In the genomic region with DNA sequence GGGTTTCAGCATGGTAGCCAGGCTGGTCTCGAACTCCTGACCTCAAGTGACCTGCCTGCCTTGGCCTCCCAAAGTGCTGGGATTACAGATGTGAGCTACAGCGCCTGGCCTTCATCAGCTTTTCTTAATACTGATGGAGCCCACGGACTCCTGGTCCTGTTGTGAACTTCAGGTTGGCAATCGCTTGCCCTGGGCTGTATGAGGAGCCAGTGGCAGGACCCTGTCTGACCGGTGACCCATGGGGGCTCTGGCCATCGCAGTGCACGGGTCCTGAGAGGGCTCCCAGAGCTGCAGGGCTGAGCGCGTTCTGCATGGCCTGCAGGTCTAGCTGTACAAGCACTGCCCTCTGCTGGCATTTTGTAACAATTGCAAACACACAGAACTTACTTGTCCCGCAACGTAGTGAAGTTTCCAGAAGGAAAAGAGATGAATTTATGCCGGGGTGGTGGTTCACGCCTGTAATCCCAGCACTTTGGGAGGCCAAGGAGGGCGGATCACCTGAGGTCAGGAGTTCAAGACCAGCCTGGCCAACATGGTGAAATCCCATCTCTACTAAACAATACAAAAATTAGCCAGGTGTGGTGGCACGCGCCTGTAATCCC, we compare ENCODE assay signal across 8 cellular contexts. TPM values are rescaled to one million over a fixed set of nuclear protein-coding genes. Genes with fewer than 3 reads are reported as not detected.
DNase-seq lines count a peak whose midpoint lies in the region; ATAC-seq and TF ChIP-seq lines count a peak whose summit lies in the region.
"Not testable (repeated sequence)": the region's sequence is repeated elsewhere in the genome, so short reads cannot be mapped to it uniquely, and the experiment has no call there.

No MANE protein-coding gene starts in this region.

- DNase-seq in Karpas-422 = peak; percentile 86
- peak; percentile 17 to 39 for DNase-seq in PC-9
- DNase-seq in activated T-cell treated with anti-CD3 and anti-CD28 coated beads, Interleukin-2, amount 50 U/mL, for 1 hour = peak; percentile 59
- peak; percentile 85 for DNase-seq in mesendoderm
- peak; percentile 69 for DNase-seq in stomach

- not testable (repeated sequence) for H4K8ac ChIP-seq in mesendoderm (ENCODE audit: low read depth, low read length)

- H2BK120ac ChIP-seq in mesendoderm (ENCODE audit: low read depth, low read length) = not testable (repeated sequence)

- H3K56ac ChIP-seq in mesendoderm (ENCODE audit: low read length) = not testable (repeated sequence)

- H3K4me2 ChIP-seq in DOHH2 (ENCODE audit: low read length); Karpas-422 (ENCODE audit: low read depth, low read length, poor library complexity, severe bottlenecking); PC-9; mesendoderm (ENCODE audit: low read length): not testable (repeated sequence)

- intact Hi-C loops in PC-9 (cut with micrococcal nuclease; ENCODE audit: unreplicated experiment) = loop anchor here (1.0 kb wide), 1 partner anchor 125 kb away; no protein-coding TSS in a partner anchor
- intact Hi-C loops in stomach (cut with DNase I; ENCODE audit: low total_unique reads) = loop anchor here (5.0 kb wide), 1 partner anchor 123 kb away; no protein-coding TSS in a partner anchor

- not testable (repeated sequence) for H3K4me3 ChIP-seq in DOHH2 (ENCODE audit: low read length); Karpas-422 (ENCODE audit: low read length); PC-9; mesendoderm (ENCODE audit: low read length); stomach

- not testable (repeated sequence) for H3K27me3 ChIP-seq in DOHH2 (ENCODE audit: control insufficient read depth, low read length); Karpas-422 (ENCODE audit: low read length); PC-9 (ENCODE audit: insufficient read depth, low read depth); mesendoderm (ENCODE audit: insufficient read depth, low read length, poor library complexity); stomach

- not testable (repeated sequence) for H3K9me2 ChIP-seq in DOHH2 (replicated peaks; ENCODE audit: control insufficient read depth, low read length); Karpas-422 (replicated peaks; ENCODE audit: insufficient read depth, low read length); PC-9 (ENCODE audit: insufficient read depth)

- not testable (repeated sequence) for H3K4ac ChIP-seq in mesendoderm (ENCODE audit: low read depth, low read length)

- TF ChIP-seq EP300 in stomach (IDR thresholded peaks at IDR 0.05) = not testable (repeated sequence)

- not testable (repeated sequence) for H4K5ac ChIP-seq in mesendoderm (ENCODE audit: low read length)

- no CpG with 5 or more reads among the region's 16 CpGs for WGBS in mesendoderm (ENCODE audit: extremely low coverage, insufficient coverage, low lambda C conversion rate)
- 22 to 31% (median 25%) methylated on average over 13 to 16 of the region's 16 CpGs for WGBS in stomach, 5 donors

- H3K4me1 ChIP-seq in DOHH2 (ENCODE audit: control insufficient read depth, low read length) = peaks cover 12% of the 10 kb centered on the region
- peaks cover 16% of the 10 kb centered on the region for H3K4me1 ChIP-seq in Karpas-422 (ENCODE audit: low read length)
- H3K4me1 ChIP-seq in PC-9 (replicated peaks; ENCODE audit: insufficient read depth); mesendoderm (ENCODE audit: control insufficient read depth, low read depth, low read length); stomach: not testable (repeated sequence)

- ATAC-seq in GM21825 (IDR thresholded peaks at IDR 0.05; ENCODE audit: unreplicated experiment) = peak; percentile 81
- ATAC-seq in esophagus mucosa = peak; percentile 74

- H3K18ac ChIP-seq in mesendoderm (ENCODE audit: low read length) = not testable (repeated sequence)

- not testable (repeated sequence) for H2AFZ ChIP-seq in Karpas-422 (ENCODE audit: low read length); PC-9

- not testable (repeated sequence) for H3F3A ChIP-seq in DOHH2 (ENCODE audit: control insufficient read depth, insufficient read depth); PC-9 (ENCODE audit: insufficient read depth, low read depth)

- H3K79me2 ChIP-seq in DOHH2 (ENCODE audit: control insufficient read depth, low read length); Karpas-422 (ENCODE audit: low read length); PC-9 (ENCODE audit: low read depth); mesendoderm (ENCODE audit: control insufficient read depth, insufficient read depth, low read length): not testable (repeated sequence)

- CTCF ChIA-PET in PC-9 (lab: Charles Lee) = interaction anchor here (0.6 to 1.0 kb wide), 4 partner anchors 21 to 313 kb away, joined by 3 to 4 read pairs (median 3); no protein-coding TSS in a partner anchor

- not testable (repeated sequence) for H2BK5ac ChIP-seq in mesendoderm (ENCODE audit: low read length)

- POLR2A ChIA-PET in PC-9 (lab: Charles Lee; ENCODE audit: unreplicated experiment) = interaction anchor here (0.5 kb wide), 1 partner anchor 222 kb away, joined by 3 read pairs; no protein-coding TSS in a partner anchor

- H2BK15ac ChIP-seq in mesendoderm (replicated peaks; ENCODE audit: low read depth) = not testable (repeated sequence)

- BruUV-seq in PC-9 (replicated peaks; lab: Mats Ljungman, UMichigan) = not testable (repeated sequence)

- not testable (repeated sequence) for H3K9ac ChIP-seq in Karpas-422 (ENCODE audit: low read length); mesendoderm (ENCODE audit: low read length)

- H4K20me1 ChIP-seq in DOHH2 (ENCODE audit: control insufficient read depth, insufficient read depth, low read depth, low read length); Karpas-422 (ENCODE audit: insufficient read depth, low read depth, low read length); PC-9 (ENCODE audit: insufficient read depth): not testable (repeated sequence)

- H3K9me3 ChIP-seq in DOHH2 (ENCODE audit: control insufficient read depth, insufficient read depth, low read length); Karpas-422 (ENCODE audit: low read length); PC-9 (ENCODE audit: insufficient read depth, low read depth); stomach: not testable (repeated sequence)

- not testable (repeated sequence) for H3K79me1 ChIP-seq in mesendoderm (ENCODE audit: low read length)

- not testable (repeated sequence) for H3K36me3 ChIP-seq in DOHH2 (ENCODE audit: control insufficient read depth, low read length); Karpas-422 (ENCODE audit: insufficient read depth, low read length); PC-9 (ENCODE audit: low read depth); mesendoderm (ENCODE audit: control insufficient read depth, insufficient read depth, low read length); stomach

- TF ChIP-seq CTCF in DOHH2 (IDR thresholded peaks at IDR 0.05; ENCODE audit: low read depth, low read length, poor library complexity, severe bottlenecking) = peak; percentile 84
- peak; percentile 77 for TF ChIP-seq CTCF in PC-9 (conservative IDR thresholded peaks at IDR 0.05)
- peak in 5 of 7 experiments; percentile 62 to 83 (median 74) for TF ChIP-seq CTCF in stomach (IDR thresholded peaks at IDR 0.05)

- H3K23ac ChIP-seq in mesendoderm (ENCODE audit: low read length) = not testable (repeated sequence)

- not testable (repeated sequence) for H3K27ac ChIP-seq in DOHH2 (ENCODE audit: low read depth, low read length); Karpas-422 (ENCODE audit: low read length); PC-9; mesendoderm (ENCODE audit: low read depth, low read length); stomach

- not testable (repeated sequence) for TF ChIP-seq POLR2A in stomach (IDR thresholded peaks at IDR 0.05)

- not testable (repeated sequence) for H2AK5ac ChIP-seq in mesendoderm (ENCODE audit: low read length)

RNA-seq across cellular contexts. Expression of a gene that starts 18.0 kb away (rescaled TPM):
- 62.7 and 109 TPM in 2 replicates for total RNA-seq in Karpas-422 (2014; rRNA removed; shearing (Covaris generic); ENCODE audit: low replicate concordance)
- total RNA-seq in PC-9 (2021) (7.4 and 13.3 TPM in 2 replicates), esophagus mucosa (43.4 TPM), stomach (100 to 1,000 TPM in 1 of 5 donors, 10 to 100 TPM in 4; 48.4 to 120 (median 88.1) TPM)
- polyA plus RNA-seq in mesendoderm (2013, experiment 1 of 2) = 29.7 TPM
- polyA plus RNA-seq in mesendoderm (2013, experiment 2 of 2) = 27.6 TPM
- polyA plus RNA-seq in stomach = 100 to 1,000 TPM in 2 of 3 donors, 10 to 100 TPM in 1; 64.7 to 188 (median 155) TPM

RNA-seq across cellular contexts. Expression of a gene that starts 58.4 kb away (rescaled TPM):
- total RNA-seq in Karpas-422 (2014; rRNA removed; shearing (Covaris generic); ENCODE audit: low replicate concordance) = 71.6 and 119 TPM in 2 replicates
- total RNA-seq in PC-9 (2021) (31.5 and 39.9 TPM in 2 replicates), esophagus mucosa (26.6 TPM), stomach (10 to 100 TPM in 3 of 5 donors, 1 to 10 TPM in 2; 4.7 to 96.8 (median 44.6) TPM)
- polyA plus RNA-seq in mesendoderm (2013, experiment 1 of 2) = 77.1 TPM
- polyA plus RNA-seq in mesendoderm (2013, experiment 2 of 2) = 80.5 TPM
- 10 to 100 TPM; 37.7 to 59.3 (median 44.4) TPM for polyA plus RNA-seq in stomach

Comparison
In these comparisons a context has a peak if more than half of its experiments do, and no peak if none do; other contexts are left out.
1. DNase-seq: peak in every context shown above with its lines; median percentile 86 in Karpas-422; 85 in mesendoderm; 69 in stomach; 59 in activated T-cell treated with anti-CD3 and anti-CD28 coated beads, Interleukin-2, amount 50 U/mL, for 1 hour; 28 in PC-9.